Comparison of ENCODE assay signal across 20 cellular contexts in the genomic region with DNA sequence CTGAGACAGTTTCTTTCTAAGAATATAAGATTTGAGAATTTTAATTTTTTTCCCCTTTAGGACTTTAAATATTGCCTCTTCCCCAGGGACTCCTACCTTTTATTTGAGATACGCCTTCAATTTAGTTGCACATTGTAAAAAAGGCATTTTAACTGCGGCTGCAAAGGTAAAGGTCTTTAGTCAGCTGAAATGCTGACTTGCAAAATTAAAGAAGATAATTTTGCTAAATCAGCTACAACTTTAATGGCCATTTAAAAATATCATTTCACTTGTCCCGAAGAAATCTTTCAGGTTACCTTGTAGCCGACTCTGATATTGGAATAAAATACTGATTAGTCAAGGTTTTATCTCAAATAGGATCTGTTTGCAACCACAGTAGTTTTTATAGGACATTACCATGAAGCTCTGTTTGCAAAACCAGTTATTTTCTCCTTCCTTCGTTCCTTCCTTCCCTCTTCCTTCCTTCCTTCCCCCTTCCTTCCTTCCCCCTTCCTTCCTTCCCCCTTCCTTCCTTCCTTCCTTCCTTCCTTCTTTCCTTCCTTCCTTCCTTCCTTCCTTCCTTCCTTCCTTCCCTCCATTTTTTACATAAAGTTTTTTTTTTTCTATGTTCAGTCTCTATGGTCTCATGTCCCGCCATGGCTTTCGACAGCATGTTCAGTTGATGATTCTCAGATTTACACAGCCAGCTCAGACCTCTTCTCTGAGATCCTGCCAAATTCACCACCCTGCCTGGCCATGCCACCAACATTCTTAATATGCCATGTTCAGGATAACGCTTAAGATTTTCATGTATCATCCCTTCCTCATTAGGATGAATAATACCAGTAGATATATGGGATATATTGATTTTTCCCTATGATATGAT.
DNase-seq lines count a peak whose midpoint lies in the region; ATAC-seq, FAIRE-seq and TF ChIP-seq lines count a peak whose summit lies in the region.
"Had no signal": no experiment of that assay in that cellular context is flagged by ENCODE, and none has a peak within 500 bp of the region (broad histone marks: within the 10 kb centered on the region; RNA-seq: fewer than 3 reads in every experiment).

No MANE protein-coding gene starts in this region.

- POLR2A ChIA-PET in HepG2 (lab: Yijun Ruan, JAX), result no interaction called here

- H3K36me3 ChIP-seq in HepG2 (replicated peaks in 1 of 2; ENCODE audit: control insufficient read depth in 1 of 2, insufficient read depth in 2 of 2, low read length in 2 of 2) (no peaks in the 10 kb centered on the region), right lobe of liver (no peaks in the 10 kb centered on the region), astrocyte (ENCODE audit: insufficient read depth, low read length) (no peaks in the 10 kb centered on the region), osteoblast (ENCODE audit: insufficient read depth, low read length) (no peaks in the 10 kb centered on the region)

- H2AFZ ChIP-seq in HepG2 (ENCODE audit: low read length), result no peak overlapping the region
- H2AFZ ChIP-seq in astrocyte (ENCODE audit: low read depth, low read length), result no peak overlapping the region
- H2AFZ ChIP-seq in osteoblast (ENCODE audit: low read length), result no peak overlapping the region
- H2AFZ ChIP-seq: GM23248 had no signal

- H3K4me3 ChIP-seq in HepG2 (replicated peaks in 1 of 3; ENCODE audit: insufficient read depth in 1 of 3, low read depth in 2 of 3, low read length in 3 of 3) (no peak overlapping the region), right lobe of liver (no peak overlapping the region), astrocyte (ENCODE audit: insufficient read depth, low read depth, low read length) (no peak overlapping the region), osteoblast (ENCODE audit: insufficient read depth, low read length) (no peak overlapping the region)
- H3K4me3 ChIP-seq: GM23248 had no signal

- H3K27me3 Mint-ChIP-seq in astrocyte (ENCODE audit: low read depth, unreplicated experiment), result no peaks in the 10 kb centered on the region
- H3K27me3 Mint-ChIP-seq: CD4-positive, alpha-beta memory T cell had no signal

- DNase-seq in HepG2 (ENCODE audit: low spot score), result no peak
- no peak for DNase-seq in right lobe of liver
- no peak for DNase-seq in astrocyte (ENCODE audit: low read depth)
- DNase-seq in osteoblast (ENCODE audit: insufficient read length, low spot score, missing footprints), result peak; percentile 14
- DNase-seq: C1 segment of cervical spinal cord; Calu3; CD4-positive, alpha-beta memory T cell; COR-L47; DMS53; DMS79 treated with DMSO at 0.1 percent for 48 hours; GF-D8; GM23248; H9; HFFc6 had no signal

- TF ChIP-seq EP300 in HepG2 (IDR thresholded peaks at IDR 0.05; ENCODE audit: low read depth in 2 of 2, low read length in 2 of 2), result no peak
- TF ChIP-seq EP300 in HepG2 (CRISPR knock-in tag; IDR thresholded peaks at IDR 0.05; ENCODE audit: borderline replicate concordance), result no peak

- H3K4me2 ChIP-seq in HepG2 (ENCODE audit: low read depth, low read length) (no peak overlapping the region), astrocyte (ENCODE audit: low read length) (no peak overlapping the region), osteoblast (ENCODE audit: insufficient read depth, low read length) (no peak overlapping the region)

- TF ChIP-seq POLR2A in HepG2 (IDR thresholded peaks at IDR 0.05; ENCODE audit: insufficient read depth in 1 of 2, low read depth in 2 of 2, low read length in 2 of 2) (no peak), right lobe of liver (IDR thresholded peaks at IDR 0.05) (no peak)

- ATAC-seq in HepG2 (no peak), right lobe of liver (no peak), GM19328 (IDR thresholded peaks at IDR 0.05; ENCODE audit: unreplicated experiment) (no peak), GM21447 (IDR thresholded peaks at IDR 0.05; ENCODE audit: unreplicated experiment) (no peak)

- H3K27me3 ChIP-seq in HepG2 (ENCODE audit: control insufficient read depth in 1 of 2, insufficient read depth in 2 of 2, low read length in 2 of 2) (no peaks in the 10 kb centered on the region), right lobe of liver (no peaks in the 10 kb centered on the region), astrocyte (ENCODE audit: insufficient read depth, low read length) (no peaks in the 10 kb centered on the region), osteoblast (ENCODE audit: insufficient read depth, low read length) (no peaks in the 10 kb centered on the region)

- H3K4me1 ChIP-seq in HepG2 (ENCODE audit: insufficient read depth, low read length) (no peaks in the 10 kb centered on the region), right lobe of liver (no peaks in the 10 kb centered on the region), astrocyte (ENCODE audit: insufficient read depth, low read length) (no peaks in the 10 kb centered on the region), osteoblast (ENCODE audit: insufficient read depth, low read length) (no peaks in the 10 kb centered on the region)

- in situ Hi-C loops in HepG2 (cut with HindIII; ENCODE audit: extremely low pct_ligation_motif_present, low pct_unique_long_range_greater_than_20kb), result no loop called here

- TF ChIP-seq CTCF in HepG2 (CRISPR knock-in tag; IDR thresholded peaks at IDR 0.05) (no peak), right lobe of liver (IDR thresholded peaks at IDR 0.05) (no peak), astrocyte (IDR thresholded peaks at IDR 0.05; ENCODE audit: insufficient read depth, low read depth, low read length) (no peak), osteoblast (IDR thresholded peaks at IDR 0.05; ENCODE audit: extremely low read depth, low read depth, low read length) (no peak)

- no peak for TF ChIP-seq RAD21 in HepG2 (CRISPR knock-in tag; IDR thresholded peaks at IDR 0.05)

- BruUV-seq in HepG2 (replicated peaks; lab: Mats Ljungman, UMichigan), result no TSS peak

- CTCF ChIA-PET in HepG2 (lab: Yijun Ruan, JAX; ENCODE audit: low intra/inter-chr PET ratio, low total read pairs), result no interaction called here

- H3K9me3 Mint-ChIP-seq in astrocyte (ENCODE audit: unreplicated experiment), result no peaks in the 10 kb centered on the region
- H3K9me3 Mint-ChIP-seq: H9 had no signal

- FAIRE-seq in HepG2 (lab: Jason Lieb, UNC) (no peak), astrocyte (lab: Jason Lieb, UNC) (peak; percentile 84)
- FAIRE-seq: A204.1, GM12891, GM18507 had no signal

- H3K27ac ChIP-seq in HepG2 (ENCODE audit: extremely low read length, insufficient read depth, low read length), result no peak overlapping the region
- H3K27ac ChIP-seq in right lobe of liver, result no peak overlapping the region
- H3K27ac ChIP-seq in astrocyte (ENCODE audit: low read depth, low read length), result no peak overlapping the region
- H3K27ac ChIP-seq in osteoblast (ENCODE audit: low read depth, low read length), result no peak overlapping the region
- H3K27ac ChIP-seq: 22Rv1, GM23248 had no signal

- H4K20me1 ChIP-seq in HepG2 (ENCODE audit: insufficient read depth, low read length) (no peaks in the 10 kb centered on the region), astrocyte (ENCODE audit: insufficient read depth, low read length) (no peaks in the 10 kb centered on the region), osteoblast (ENCODE audit: insufficient read depth, low read length) (no peaks in the 10 kb centered on the region)

- 41% methylated on average over 8 of the region's 8 CpGs for WGBS in HepG2 (ENCODE audit: low lambda C conversion rate)
- WGBS in right lobe of liver (ENCODE audit: insufficient coverage, low coverage, low lambda C conversion rate, missing lambda C conversion rate), result 65% methylated on average over 8 of the region's 8 CpGs

- H3K79me2 ChIP-seq in HepG2 (ENCODE audit: insufficient read depth, low read length) (no peaks in the 10 kb centered on the region), astrocyte (ENCODE audit: insufficient read depth, low read length) (no peaks in the 10 kb centered on the region), osteoblast (ENCODE audit: insufficient read depth, low read length) (no peaks in the 10 kb centered on the region)

- no peak overlapping the region for H3K27ac Mint-ChIP-seq in astrocyte (ENCODE audit: unreplicated experiment)
- H3K27ac Mint-ChIP-seq: CD4-positive, alpha-beta memory T cell; HFFc6 had no signal

- no peaks in the 10 kb centered on the region for H3K4me1 Mint-ChIP-seq in astrocyte (ENCODE audit: low read depth, unreplicated experiment)
- H3K4me1 Mint-ChIP-seq: CD4-positive, alpha-beta memory T cell; H9 had no signal

- no peaks in the 10 kb centered on the region for H3K36me3 Mint-ChIP-seq in astrocyte (ENCODE audit: low read depth, unreplicated experiment)
- H3K36me3 Mint-ChIP-seq: CD4-positive, alpha-beta memory T cell had no signal

- no peak overlapping the region for H3K9ac ChIP-seq in HepG2 (ENCODE audit: insufficient read depth, low read depth, low read length)
- H3K9ac ChIP-seq in astrocyte (ENCODE audit: low read length), result no peak overlapping the region
- H3K9ac ChIP-seq: GM23248 had no signal

- intact Hi-C loops in HepG2 (cut with micrococcal nuclease; ENCODE audit: unreplicated experiment) (no loop called here), right lobe of liver (cut with DNase I) (no loop called here)

- H3K9me3 ChIP-seq in HepG2 (ENCODE audit: low read length) (no peaks in the 10 kb centered on the region), right lobe of liver (no peaks in the 10 kb centered on the region), astrocyte (ENCODE audit: insufficient read depth, low read depth, low read length) (no peaks in the 10 kb centered on the region), osteoblast (ENCODE audit: low read depth, low read length) (no peaks in the 10 kb centered on the region)

- no peak overlapping the region for H3K4me3 Mint-ChIP-seq in astrocyte (ENCODE audit: unreplicated experiment)
- H3K4me3 Mint-ChIP-seq: CD4-positive, alpha-beta memory T cell; H9; HFFc6 had no signal

TF ChIP-seq in HepG2, 621 proteins besides CTCF, POLR2A, EP300 and RAD21 (continues in another document):
- TF ChIP-seq ZNF749 (CRISPR knock-in tag; IDR thresholded peaks at IDR 0.05; ENCODE audit: borderline replicate concordance) (no peak), THRA (CRISPR knock-in tag; IDR thresholded peaks at IDR 0.05; ENCODE audit: borderline replicate concordance) (no peak), MAFK (conservative IDR thresholded peaks at IDR 0.05 in 1 of 2, IDR thresholded peaks at IDR 0.05 in 1 of 2; ENCODE audit: low read length in 2 of 2) (peak; percentile 78 to 86), HOXA9 (CRISPR knock-in tag; IDR thresholded peaks at IDR 0.05; ENCODE audit: borderline replicate concordance) (no peak)
